ENCODE assay signal across 8 cellular contexts in genomic region chr10:24866615-24867583, GRCh38.
DNase-seq lines count a peak whose midpoint lies in the region; ATAC-seq, FAIRE-seq and TF ChIP-seq lines count a peak whose summit lies in the region.

No MANE protein-coding gene starts in this region.

- peaks cover 38% of the 10 kb centered on the region for H3K4me1 Mint-ChIP-seq in activated CD4-positive, alpha-beta memory T cell treated with anti-CD3 and anti-CD28 coated beads, Interleukin-2, amount 10 ng/mL, durations not matched to agents 7 days and 5 days

- no peak overlapping the region for H3K14ac ChIP-seq in mesenchymal stem cell (ENCODE audit: low read length in 2 of 2)

- DNase-seq in AG20443 (ENCODE audit: low spot score) = peak; percentile 63
- DNase-seq in NCI-H1436 treated with DMSO at 0.1 percent for 48 hours (lab: John Stamatoyannopoulos, UW) = peak; percentile 71
- peak; percentile 8 for DNase-seq in cerebellum (ENCODE audit: low spot score)
- DNase-seq in mesenchymal stem cell = peak; percentile 67
- DNase-seq in small intestine = no peak
- no peak for DNase-seq in activated CD4-positive, alpha-beta memory T cell treated with anti-CD3 and anti-CD28 coated beads, Interleukin-2, amount 10 ng/mL, durations not matched to agents 7 days and 5 days
- DNase-seq in MM.1S = no peak

- no peak for FAIRE-seq in small intestine (lab: Jason Lieb, UNC)

- peak overlapping the region; percentile 31 for H2AK5ac ChIP-seq in mesenchymal stem cell (ENCODE audit: low read length, severe bottlenecking)

- H3K27me3 ChIP-seq in mesenchymal stem cell (ENCODE audit: control insufficient read depth in 1 of 2, insufficient read depth in 1 of 2, low read length in 2 of 2) (no peaks in the 10 kb centered on the region), small intestine (ENCODE audit: control insufficient read depth in 2 of 2, insufficient read depth in 2 of 2, low read length in 2 of 2) (no peaks in the 10 kb centered on the region), MM.1S (replicated peaks; ENCODE audit: insufficient read depth, low read length) (no peaks in the 10 kb centered on the region)

- no peaks in the 10 kb centered on the region for H3K9me2 ChIP-seq in MM.1S (replicated peaks; ENCODE audit: insufficient read depth, low read length)

- H3K27ac ChIP-seq in mesenchymal stem cell (ENCODE audit: low read length, poor library complexity, severe bottlenecking) = no peak overlapping the region
- H3K27ac ChIP-seq in small intestine (ENCODE audit: low read depth in 1 of 2, low read length in 1 of 2) = no peak overlapping the region
- H3K27ac ChIP-seq in MM.1S (ENCODE audit: low read length) = no peak overlapping the region

- H3K4me3 ChIP-seq in mesenchymal stem cell (ENCODE audit: insufficient read depth in 1 of 2, low read depth in 1 of 2, low read length in 2 of 2) = peak overlapping the region in 1 of 2 experiments; percentile 63
- H3K4me3 ChIP-seq in small intestine (ENCODE audit: low read depth in 1 of 2, low read length in 2 of 2) = no peak overlapping the region
- no peak overlapping the region for H3K4me3 ChIP-seq in MM.1S (ENCODE audit: low read length)

- H3K9me3 ChIP-seq in mesenchymal stem cell (ENCODE audit: control insufficient read depth, low read length) = peaks cover 4% of the 10 kb centered on the region
- H3K9me3 ChIP-seq in small intestine (ENCODE audit: control insufficient read depth, low read depth) = no peaks in the 10 kb centered on the region
- no peaks in the 10 kb centered on the region for H3K9me3 ChIP-seq in MM.1S (replicated peaks; ENCODE audit: insufficient read depth, low read length)

- WGBS in mesenchymal stem cell = 78% methylated on average over 7 of the region's 7 CpGs
- WGBS in small intestine, 3 donors = 55 to 73% (median 73%) methylated on average over 7 of the region's 7 CpGs

- H3K79me2 ChIP-seq in MM.1S (ENCODE audit: low read length) = no peaks in the 10 kb centered on the region

- H3K4me1 ChIP-seq in mesenchymal stem cell (ENCODE audit: control insufficient read depth, insufficient read depth, low read depth, low read length) (peaks cover 3% of the 10 kb centered on the region), small intestine (ENCODE audit: control insufficient read depth in 2 of 2, insufficient read depth in 1 of 2, low read depth in 1 of 2, low read length in 1 of 2) (peaks cover 0 to 3% of the 10 kb centered on the region in 2 donors), MM.1S (ENCODE audit: low read length) (no peaks in the 10 kb centered on the region)

- no peak overlapping the region for H4K8ac ChIP-seq in mesenchymal stem cell (ENCODE audit: low read length)

- H4K20me1 ChIP-seq in MM.1S (ENCODE audit: insufficient read depth, low read length) = no peaks in the 10 kb centered on the region

- H3K4ac ChIP-seq in mesenchymal stem cell (ENCODE audit: low read depth in 1 of 2, low read length in 2 of 2) = no peak overlapping the region

- H3K9ac ChIP-seq in mesenchymal stem cell (ENCODE audit: low read length) (peak overlapping the region; percentile 82), MM.1S (ENCODE audit: low read length) (no peak overlapping the region)

- H3F3A ChIP-seq in MM.1S (ENCODE audit: insufficient read depth, low read length) = no peaks in the 10 kb centered on the region

- H3K23ac ChIP-seq in mesenchymal stem cell (ENCODE audit: low read length in 2 of 2) = no peak overlapping the region

- H3K36me3 ChIP-seq in mesenchymal stem cell (ENCODE audit: control insufficient read depth in 1 of 2, insufficient read depth in 2 of 2, low read depth in 1 of 2, low read length in 2 of 2) (no peaks in the 10 kb centered on the region), small intestine (ENCODE audit: control insufficient read depth in 2 of 2, insufficient read depth in 2 of 2, low read length in 2 of 2) (no peaks in the 10 kb centered on the region), MM.1S (replicated peaks; ENCODE audit: insufficient read depth, low read length) (no peaks in the 10 kb centered on the region)

- H2AFZ ChIP-seq in mesenchymal stem cell (ENCODE audit: low read depth, low read length) (no peak overlapping the region), MM.1S (ENCODE audit: low read length) (no peak overlapping the region)

- H3K9me3 Mint-ChIP-seq in activated CD4-positive, alpha-beta memory T cell treated with anti-CD3 and anti-CD28 coated beads, Interleukin-2, amount 10 ng/mL, durations not matched to agents 7 days and 5 days = no peaks in the 10 kb centered on the region

- no peak overlapping the region for H3K27ac Mint-ChIP-seq in activated CD4-positive, alpha-beta memory T cell treated with anti-CD3 and anti-CD28 coated beads, Interleukin-2, amount 10 ng/mL, durations not matched to agents 7 days and 5 days

- H3K27me3 Mint-ChIP-seq in activated CD4-positive, alpha-beta memory T cell treated with anti-CD3 and anti-CD28 coated beads, Interleukin-2, amount 10 ng/mL, durations not matched to agents 7 days and 5 days = no peaks in the 10 kb centered on the region

- H2BK15ac ChIP-seq in mesenchymal stem cell (ENCODE audit: low read depth, poor library complexity, severe bottlenecking) = peak overlapping the region; percentile 48

- H3K4me2 ChIP-seq in mesenchymal stem cell (ENCODE audit: low read length, poor library complexity, severe bottlenecking) (no peak overlapping the region), MM.1S (ENCODE audit: low read depth, low read length) (no peak overlapping the region)

- CTCF ChIA-PET in activated CD4-positive, alpha-beta memory T cell treated with anti-CD3 and anti-CD28 coated beads, Interleukin-2, amount 10 ng/mL, durations not matched to agents 7 days and 5 days (lab: Charles Lee) = no interaction called here

- ATAC-seq in HG03460 (IDR thresholded peaks at IDR 0.05; ENCODE audit: unreplicated experiment) = no peak

- H2BK120ac ChIP-seq in mesenchymal stem cell (ENCODE audit: low read depth, low read length) = peak overlapping the region; percentile 49

- peak overlapping the region in 1 of 2 experiments; percentile 39 for H2BK12ac ChIP-seq in mesenchymal stem cell (ENCODE audit: low read length in 2 of 2)

- POLR2A ChIA-PET in activated CD4-positive, alpha-beta memory T cell treated with anti-CD3 and anti-CD28 coated beads, Interleukin-2, amount 10 ng/mL, durations not matched to agents 7 days and 5 days (lab: Charles Lee) = no interaction called here

- peak overlapping the region in 1 of 2 experiments; percentile 43 for H3K18ac ChIP-seq in mesenchymal stem cell (ENCODE audit: low read depth in 1 of 2, low read length in 2 of 2)

- no peak overlapping the region for H4K91ac ChIP-seq in mesenchymal stem cell (ENCODE audit: low read length)

- no peak for TF ChIP-seq CTCF in MM.1S (IDR thresholded peaks at IDR 0.05; ENCODE audit: low read length)

- no peaks in the 10 kb centered on the region for H3K36me3 Mint-ChIP-seq in activated CD4-positive, alpha-beta memory T cell treated with anti-CD3 and anti-CD28 coated beads, Interleukin-2, amount 10 ng/mL, durations not matched to agents 7 days and 5 days (ENCODE audit: low read depth)

- no peaks in the 10 kb centered on the region for H3K79me1 ChIP-seq in mesenchymal stem cell (replicated peaks; ENCODE audit: low read length, poor library complexity, severe bottlenecking)

- H3K4me3 Mint-ChIP-seq in activated CD4-positive, alpha-beta memory T cell treated with anti-CD3 and anti-CD28 coated beads, Interleukin-2, amount 10 ng/mL, durations not matched to agents 7 days and 5 days = no peak overlapping the region

- H2BK5ac ChIP-seq in mesenchymal stem cell (ENCODE audit: low read depth, low read length, poor library complexity, severe bottlenecking) = no peak overlapping the region

Comparison
In these comparisons a context has a peak if more than half of its experiments do, and no peak if none do; other contexts are left out.
1. DNase-seq: peak in AG20443 (single experiment), NCI-H1436 treated with DMSO at 0.1 percent for 48 hours (single experiment), cerebellum (single experiment) and mesenchymal stem cell (single experiment); none in small intestine (single experiment), activated CD4-positive, alpha-beta memory T cell treated with anti-CD3 and anti-CD28 coated beads, Interleukin-2, amount 10 ng/mL, durations not matched to agents 7 days and 5 days (single experiment) and MM.1S (single experiment).